In genomic region chr5:119393746-119394145, GRCh38 we compare ENCODE assay signal across 14 cellular contexts. TPM values are rescaled to one million over a fixed set of nuclear protein-coding genes. Genes with fewer than 3 reads are reported as not detected.
DNase-seq lines count a peak whose midpoint lies in the region; ATAC-seq and TF ChIP-seq lines count a peak whose summit lies in the region.
"Had no signal": no experiment of that assay in that cellular context is flagged by ENCODE, and none has a peak within 500 bp of the region (broad histone marks: within the 10 kb centered on the region; RNA-seq: fewer than 3 reads in every experiment).

No MANE protein-coding gene starts in this region.

- H3K4me1 ChIP-seq in RWPE2 (ENCODE audit: insufficient read depth, poor library complexity, severe bottlenecking) (peaks cover 27% of the 10 kb centered on the region), osteoblast (ENCODE audit: insufficient read depth, low read length) (peaks cover 45% of the 10 kb centered on the region)

- H3K4me1 Mint-ChIP-seq in T-helper 1 cell treated with Interleukin-12 subunit alpha and Interleukin-12 subunit beta and Interleukin-4 antibody, amounts not matched to agents 30 μg/mL and 1 μg/mL, for 36 hours (ENCODE audit: low read depth), result peaks cover 68% of the 10 kb centered on the region

- H2AFZ ChIP-seq in osteoblast (ENCODE audit: low read length), result no peak overlapping the region
- H2AFZ ChIP-seq: hepatocyte had no signal

- TF ChIP-seq CTCF in RWPE2 (IDR thresholded peaks at IDR 0.05; ENCODE audit: poor library complexity, severe bottlenecking) (no peak), choroid plexus epithelial cell (conservative IDR thresholded peaks at IDR 0.05; ENCODE audit: low read depth, low read length) (no peak), osteoblast (IDR thresholded peaks at IDR 0.05; ENCODE audit: extremely low read depth, low read depth, low read length) (no peak)

- H3K9me3 Mint-ChIP-seq in T-helper 1 cell treated with Interleukin-12 subunit alpha and Interleukin-12 subunit beta and Interleukin-4 antibody, amounts not matched to agents 30 μg/mL and 1 μg/mL, for 36 hours, result no peaks in the 10 kb centered on the region

- H3K27me3 ChIP-seq in RWPE2 (ENCODE audit: insufficient read depth, poor library complexity, severe bottlenecking), result no peaks in the 10 kb centered on the region
- no peaks in the 10 kb centered on the region for H3K27me3 ChIP-seq in osteoblast (ENCODE audit: insufficient read depth, low read length)
- H3K27me3 ChIP-seq: hepatocyte had no signal

- H3K36me3 Mint-ChIP-seq in T-helper 1 cell treated with Interleukin-12 subunit alpha and Interleukin-12 subunit beta and Interleukin-4 antibody, amounts not matched to agents 30 μg/mL and 1 μg/mL, for 36 hours (ENCODE audit: low read depth), result peaks cover 59% of the 10 kb centered on the region

- H3K27ac Mint-ChIP-seq in T-helper 1 cell treated with Interleukin-12 subunit alpha and Interleukin-12 subunit beta and Interleukin-4 antibody, amounts not matched to agents 30 μg/mL and 1 μg/mL, for 36 hours, result peak overlapping the region; percentile 45

- no peaks in the 10 kb centered on the region for H4K20me1 ChIP-seq in osteoblast (ENCODE audit: insufficient read depth, low read length)

- H3K4me3 ChIP-seq in RWPE2 (ENCODE audit: severe bottlenecking) (no peak overlapping the region), choroid plexus epithelial cell (ENCODE audit: low read depth, low read length) (no peak overlapping the region), osteoblast (ENCODE audit: insufficient read depth, low read length) (no peak overlapping the region)
- H3K4me3 ChIP-seq: hepatocyte, mucosa of descending colon, skin epidermis had no signal

- no peak for DNase-seq in T-helper 1 cell
- no peak for DNase-seq in RWPE2 (ENCODE audit: low spot score)
- peak; percentile 65 for DNase-seq in choroid plexus epithelial cell (ENCODE audit: low read depth)
- DNase-seq in osteoblast (ENCODE audit: insufficient read length, low spot score, missing footprints), result peak; percentile 69
- no peak for DNase-seq in Right ventricle myocardium inferior (ENCODE audit: missing footprints)
- DNase-seq in NK-92 treated with Interleukin-12 subunit alpha and Interleukin-12 subunit beta, amount 100 ng/mL, for 24 hours (lab: John Stamatoyannopoulos, UW), result no peak
- no peak for DNase-seq in NCI-H446 (lab: John Stamatoyannopoulos, UW)
- DNase-seq: activated gamma-delta T cell, DMS79, mucosa of descending colon had no signal

- peak overlapping the region; percentile 20 for H3K27ac ChIP-seq in RWPE2 (ENCODE audit: poor library complexity, severe bottlenecking)
- peak overlapping the region; percentile 51 for H3K27ac ChIP-seq in osteoblast (ENCODE audit: low read depth, low read length)
- H3K27ac ChIP-seq: 22Rv1, hepatocyte had no signal

- H3K36me3 ChIP-seq in RWPE2 (ENCODE audit: low read depth) (peaks cover 24% of the 10 kb centered on the region), osteoblast (ENCODE audit: insufficient read depth, low read length) (no peaks in the 10 kb centered on the region)

- H3K9me3 ChIP-seq in RWPE2 (ENCODE audit: severe bottlenecking) (no peaks in the 10 kb centered on the region), osteoblast (ENCODE audit: low read depth, low read length) (no peaks in the 10 kb centered on the region)
- H3K9me3 ChIP-seq: mucosa of descending colon had no signal

- no peak overlapping the region for H3K4me3 Mint-ChIP-seq in T-helper 1 cell treated with Interleukin-12 subunit alpha and Interleukin-12 subunit beta and Interleukin-4 antibody, amounts not matched to agents 30 μg/mL and 1 μg/mL, for 36 hours

- peak overlapping the region; percentile 57 for H3K4me2 ChIP-seq in osteoblast (ENCODE audit: insufficient read depth, low read length)
- H3K4me2 ChIP-seq: hepatocyte had no signal

- ATAC-seq in RWPE2 (ENCODE audit: low read depth) (peak; percentile 54; the same call in 2 of the 3 replicates), Right ventricle myocardium inferior (no peak)
- ATAC-seq: mucosa of descending colon had no signal

- H3K79me2 ChIP-seq in osteoblast (ENCODE audit: insufficient read depth, low read length), result peaks cover 7% of the 10 kb centered on the region

- no peaks in the 10 kb centered on the region for H3K27me3 Mint-ChIP-seq in T-helper 1 cell treated with Interleukin-12 subunit alpha and Interleukin-12 subunit beta and Interleukin-4 antibody, amounts not matched to agents 30 μg/mL and 1 μg/mL, for 36 hours (ENCODE audit: low read depth)

- intact Hi-C loops in Right ventricle myocardium inferior (cut with DNase I), result no loop called here

RNA-seq across cellular contexts. Expression of gene TNFAIP8, which starts 37.9 kb away (rescaled TPM):
- total RNA-seq in osteoblast (23.2 and 26.2 TPM in 2 replicates), Right ventricle myocardium inferior (17.8 TPM)

RNA-seq across cellular contexts. Expression of gene HSD17B4, which starts 58.6 kb away (rescaled TPM):
- total RNA-seq in osteoblast (130 and 134 TPM in 2 replicates), Right ventricle myocardium inferior (297 TPM)

Comparison
In these comparisons a context has a peak if more than half of its experiments do, and no peak if none do; other contexts are left out.
1. DNase-seq: peak in choroid plexus epithelial cell (single experiment) and osteoblast (single experiment); none in T-helper 1 cell (0 of 5), RWPE2 (single experiment), Right ventricle myocardium inferior (single experiment), NK-92 treated with Interleukin-12 subunit alpha and Interleukin-12 subunit beta, amount 100 ng/mL, for 24 hours (single experiment) and NCI-H446 (0 of 2).